Comparison of ENCODE assay signal across 11 cellular contexts in genomic region chr10:95312986-95313495, GRCh38.
"Had no signal": no experiment of that assay in that cellular context is flagged by ENCODE, and none has a peak within 500 bp of the region (broad histone marks: within the 10 kb centered on the region; RNA-seq: fewer than 3 reads in every experiment).

No MANE protein-coding gene starts in this region.

- H3K4me1 Mint-ChIP-seq: activated T-helper 17 cell treated with anti-CD3 and anti-CD28 coated beads, Interleukin-2, amount 50 U/mL, for 72 hours had no signal

- H3K9me3 ChIP-seq: esophagus squamous epithelium, prostate gland, right lobe of liver, suprapubic skin, upper lobe of right lung had no signal

- H3K9me3 Mint-ChIP-seq: activated T-helper 17 cell treated with anti-CD3 and anti-CD28 coated beads, Interleukin-2, amount 50 U/mL, for 72 hours had no signal

- H3K36me3 ChIP-seq: prostate gland, upper lobe of right lung had no signal

- H3K27me3 ChIP-seq: esophagus squamous epithelium, right lobe of liver, suprapubic skin, upper lobe of right lung had no signal

- H3K4me1 ChIP-seq: prostate gland had no signal

- ATAC-seq: activated T-helper 17 cell treated with anti-CD3 and anti-CD28 coated beads, Interleukin-2, amount 50 U/mL, for 72 hours; stimulated activated naive CD8-positive, alpha-beta T cell treated with anti-CD3 and anti-CD28 coated beads, Interleukin-15, Interleukin-2, amounts not matched to agents 100 U/mL and 50 U/mL, for 24 hours; upper lobe of right lung had no signal

- H3K27ac Mint-ChIP-seq: activated T-helper 17 cell treated with anti-CD3 and anti-CD28 coated beads, Interleukin-2, amount 50 U/mL, for 72 hours had no signal

- H3K4me3 Mint-ChIP-seq: activated T-helper 17 cell treated with anti-CD3 and anti-CD28 coated beads, Interleukin-2, amount 50 U/mL, for 72 hours had no signal

- H3K4me3 ChIP-seq: esophagus squamous epithelium, prostate gland, right lobe of liver, suprapubic skin, upper lobe of right lung had no signal

- H3K27ac ChIP-seq: prostate gland, right lobe of liver, suprapubic skin, upper lobe of right lung had no signal

- DNase-seq: activated CD4-positive, alpha-beta T cell treated with anti-CD3 and anti-CD28 coated beads for 1 hour; activated CD4-positive, alpha-beta T cell treated with anti-CD3 and anti-CD28 coated beads, Interleukin-2, amount 50 U/mL, for 4 hours; activated naive CD4-positive, alpha-beta T cell treated with Interleukin-2 at 50 U/mL for 16 hours; esophagus squamous epithelium; hippocampal formation; right lobe of liver; stimulated activated naive CD8-positive, alpha-beta T cell treated with anti-CD3 and anti-CD28 coated beads, Interleukin-15, Interleukin-2, amounts not matched to agents 100 U/mL and 50 U/mL, for 24 hours; upper lobe of right lung had no signal
